ENCODE assay signal across 13 cellular contexts in genomic region chr5:111781200-111781599, GRCh38. TPM values are rescaled to one million over a fixed set of nuclear protein-coding genes. Genes with fewer than 3 reads are reported as not detected.
DNase-seq lines count a peak whose midpoint lies in the region; ATAC-seq, FAIRE-seq and TF ChIP-seq lines count a peak whose summit lies in the region.
"Had no signal": no experiment of that assay in that cellular context is flagged by ENCODE, and none has a peak within 500 bp of the region (broad histone marks: within the 10 kb centered on the region; RNA-seq: fewer than 3 reads in every experiment).

No MANE protein-coding gene starts in this region.

- H3K9me3 ChIP-seq in mammary epithelial cell (replicated peaks; ENCODE audit: insufficient read depth, low read length) (no peaks in the 10 kb centered on the region), HepG2 (ENCODE audit: low read length) (no peaks in the 10 kb centered on the region)

- no peak for TF ChIP-seq EP300 in HepG2 (IDR thresholded peaks at IDR 0.05; ENCODE audit: low read depth in 2 of 2, low read length in 2 of 2)
- TF ChIP-seq EP300 in HepG2 (CRISPR knock-in tag; IDR thresholded peaks at IDR 0.05; ENCODE audit: borderline replicate concordance) = no peak

- dilution Hi-C loops in mammary epithelial cell (cut with HindIII; ENCODE audit: low sequenced_read_pairs) = no loop called here

- in situ Hi-C loops in mammary epithelial cell (cut with MboI; ENCODE audit: low sequenced_read_pairs in 2 of 2) = no loop called here
- in situ Hi-C loops in HepG2 (cut with HindIII; ENCODE audit: extremely low pct_ligation_motif_present, low pct_unique_long_range_greater_than_20kb) = no loop called here

- no peak overlapping the region for H3K27ac ChIP-seq in mammary epithelial cell (ENCODE audit: insufficient read depth, low read depth, low read length)
- H3K27ac ChIP-seq in HepG2 (ENCODE audit: extremely low read length, insufficient read depth, low read length) = no peak overlapping the region
- H3K27ac ChIP-seq: PC-9 had no signal

- H3K4me2 ChIP-seq in mammary epithelial cell (ENCODE audit: insufficient read depth, low read depth, low read length) = peak overlapping the region; percentile 5
- H3K4me2 ChIP-seq in HepG2 (ENCODE audit: low read depth, low read length) = 0 out of 2 replicates have a peak overlapping the region, but pooled peaks have one; percentile 20
- H3K4me2 ChIP-seq: PC-9 had no signal

- TF ChIP-seq RAD21 in HepG2 (CRISPR knock-in tag; IDR thresholded peaks at IDR 0.05) = no peak

- BruUV-seq in mammary epithelial cell (replicated peaks; lab: Mats Ljungman, UMichigan) (no TSS peak), HepG2 (replicated peaks; lab: Mats Ljungman, UMichigan) (no TSS peak)

- TF ChIP-seq CTCF in mammary epithelial cell (conservative IDR thresholded peaks at IDR 0.05 in 1 of 2, IDR thresholded peaks at IDR 0.05 in 1 of 2; ENCODE audit: extremely low read depth in 1 of 2, insufficient read depth in 1 of 2, low read depth in 1 of 2, low read length in 2 of 2) (no peak), HepG2 (CRISPR knock-in tag; IDR thresholded peaks at IDR 0.05) (no peak)

- no peaks in the 10 kb centered on the region for H3K27me3 ChIP-seq in mammary epithelial cell (ENCODE audit: insufficient read depth, low read length)
- peaks cover 0 to 4% of the 10 kb centered on the region in 2 experiments; a peak in 1 of 5 replicates for H3K27me3 ChIP-seq in HepG2 (ENCODE audit: control insufficient read depth in 1 of 2, insufficient read depth in 2 of 2, low read length in 2 of 2)

- H3K4me3 ChIP-seq in mammary epithelial cell (replicated peaks in 1 of 3; ENCODE audit: insufficient read depth in 1 of 3, low read depth in 2 of 3, low read length in 3 of 3) (no peak overlapping the region), HepG2 (replicated peaks in 1 of 3; ENCODE audit: insufficient read depth in 1 of 3, low read depth in 2 of 3, low read length in 3 of 3) (no peak overlapping the region)
- H3K4me3 ChIP-seq: PC-9 had no signal

- H4K20me1 ChIP-seq in mammary epithelial cell (ENCODE audit: insufficient read depth, low read length) (no peaks in the 10 kb centered on the region), HepG2 (ENCODE audit: insufficient read depth, low read length) (no peaks in the 10 kb centered on the region)

- H3K79me2 ChIP-seq in mammary epithelial cell (ENCODE audit: insufficient read depth, low read length) (no peaks in the 10 kb centered on the region), HepG2 (ENCODE audit: insufficient read depth, low read length) (no peaks in the 10 kb centered on the region)

- ATAC-seq in HepG2 = no peak
- ATAC-seq: activated CD4-positive, alpha-beta T cell treated with anti-CD3 and anti-CD28 coated beads for 36 hours had no signal

- DNase-seq in SHP77 (lab: John Stamatoyannopoulos, UW) (peak; percentile 20 to 53), SHP77 treated with DMSO at 0.1 percent for 48 hours (lab: John Stamatoyannopoulos, UW) (no peak), mammary epithelial cell (peak; percentile 9), HepG2 (ENCODE audit: low spot score) (no peak), urothelium cell line (ENCODE audit: low spot score) (peak; percentile 50), NCI-H2227 treated with DMSO at 0.1 percent for 48 hours (lab: John Stamatoyannopoulos, UW) (no peak), germinal center (ENCODE audit: low spot score) (no peak)
- no peak for DNase-seq in activated CD8-positive, alpha-beta memory T cell treated with anti-CD3 and anti-CD28 coated beads, Interleukin-2, amount 50 U/mL, for 48 hours
- DNase-seq: ACHN; activated CD4-positive, alpha-beta T cell treated with anti-CD3 and anti-CD28 coated beads for 36 hours; activated gamma-delta T cell treated with Interleukin-2 at 50 U/mL for 16 hours; glutamatergic neuron; PC-9 had no signal

- no peaks in the 10 kb centered on the region for H3K36me3 ChIP-seq in mammary epithelial cell (ENCODE audit: insufficient read depth, low read length)
- no peaks in the 10 kb centered on the region for H3K36me3 ChIP-seq in HepG2 (replicated peaks in 1 of 2; ENCODE audit: control insufficient read depth in 1 of 2, insufficient read depth in 2 of 2, low read length in 2 of 2)

- intact Hi-C loops in mammary epithelial cell (cut with micrococcal nuclease) = no loop called here
- intact Hi-C loops in HepG2 (cut with micrococcal nuclease; ENCODE audit: unreplicated experiment) = no loop called here

- FAIRE-seq in HepG2 (lab: Jason Lieb, UNC) (no peak), urothelium cell line (lab: Jason Lieb, UNC) (no peak)

- POLR2A ChIA-PET in HepG2 (lab: Yijun Ruan, JAX) = no interaction called here

- WGBS in mammary epithelial cell (ENCODE audit: low coverage, missing lambda C conversion rate) = 58% methylated on average over 6 of the region's 6 CpGs
- WGBS in HepG2 (ENCODE audit: low lambda C conversion rate) = 11% methylated on average over 6 of the region's 6 CpGs

- H2AFZ ChIP-seq in mammary epithelial cell (ENCODE audit: low read depth, low read length) (peak overlapping the region; percentile 13), HepG2 (ENCODE audit: low read length) (peak overlapping the region; percentile 11)
- H2AFZ ChIP-seq: PC-9 had no signal

- TF ChIP-seq POLR2A in HepG2 (IDR thresholded peaks at IDR 0.05; ENCODE audit: insufficient read depth in 1 of 2, low read depth in 2 of 2, low read length in 2 of 2) = no peak

- CTCF ChIA-PET in mammary epithelial cell (lab: Charles Lee; ENCODE audit: low non-redundant PET) = no interaction called here
- CTCF ChIA-PET in HepG2 (lab: Yijun Ruan, JAX; ENCODE audit: low intra/inter-chr PET ratio, low total read pairs) = no interaction called here

- H3K4me1 ChIP-seq in mammary epithelial cell (ENCODE audit: insufficient read depth, low read length) = peaks cover 22% of the 10 kb centered on the region
- peaks cover 24% of the 10 kb centered on the region for H3K4me1 ChIP-seq in HepG2 (ENCODE audit: insufficient read depth, low read length)

- H3K9ac ChIP-seq in mammary epithelial cell (ENCODE audit: insufficient read depth, low read length) (no peak overlapping the region), HepG2 (ENCODE audit: insufficient read depth, low read depth, low read length) (no peak overlapping the region)

TF ChIP-seq in HepG2, 621 proteins besides CTCF, POLR2A, EP300 and RAD21:
- TF ChIP-seq ZNF670 (CRISPR knock-in tag; IDR thresholded peaks at IDR 0.05; ENCODE audit: borderline replicate concordance) (no peak), ZNF121 (CRISPR knock-in tag; IDR thresholded peaks at IDR 0.05) (no peak), ZNF841 (CRISPR knock-in tag; IDR thresholded peaks at IDR 0.05; ENCODE audit: borderline replicate concordance) (no peak), CENPX (CRISPR knock-in tag; IDR thresholded peaks at IDR 0.05) (no peak), MAFG (CRISPR knock-in tag; IDR thresholded peaks at IDR 0.05) (no peak), TAF1 (CRISPR knock-in tag; IDR thresholded peaks at IDR 0.05) (no peak), SP5 (CRISPR knock-in tag; IDR thresholded peaks at IDR 0.05; ENCODE audit: borderline replicate concordance, low read depth) (no peak), ARID2 (CRISPR knock-in tag; IDR thresholded peaks at IDR 0.05; ENCODE audit: borderline replicate concordance) (no peak)
- TF ChIP-seq, protein P1, sequence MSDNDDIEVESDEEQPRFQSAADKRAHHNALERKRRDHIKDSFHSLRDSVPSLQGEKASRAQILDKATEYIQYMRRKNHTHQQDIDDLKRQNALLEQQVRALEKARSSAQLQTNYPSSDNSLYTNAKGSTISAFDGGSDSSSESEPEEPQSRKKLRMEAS (IDR thresholded peaks at IDR 0.05) = peak; percentile 62; the same call in 1 of the 2 replicates
TF ChIP-seq in HepG2: peak in this region for 1.

RNA-seq across cellular contexts. Expression of gene NREP, which starts 24.2 kb away (rescaled TPM):
- total RNA-seq in mammary epithelial cell = 10 to 100 TPM in 1 of 2 donors, 1 to 10 TPM in 1; 4.0 to 18.0 TPM
- 4.8 TPM for polyA plus RNA-seq in mammary epithelial cell
- polyA minus RNA-seq in mammary epithelial cell = 2.7 TPM
- 40.5 and 48.5 TPM in 2 replicates for total RNA-seq in HepG2 (2016; rRNA removed; fragmentation: Illumina TruSeq; extraction: Trizol)
- 18.2 and 18.5 TPM in 2 replicates for total RNA-seq in HepG2 (2016; cell fraction: cytosol; rRNA removed; fragmentation: Illumina TruSeq; extraction: Trizol; ENCODE audit: low read depth)
- 44.8 and 48.2 TPM in 2 replicates for total RNA-seq in HepG2 (2016; cell fraction: insoluble cytoplasmic fraction; rRNA removed; fragmentation: Illumina TruSeq; extraction: Trizol)
- total RNA-seq in HepG2 (2016; cell fraction: membrane; rRNA removed; fragmentation: Illumina TruSeq; extraction: Trizol) = 49.5 and 57.7 TPM in 2 replicates
- 58.0 and 67.1 TPM in 2 replicates for total RNA-seq in HepG2 (2016; cell fraction: nucleus; rRNA removed; fragmentation: Illumina TruSeq; extraction: Trizol)
- 82.8 and 102 TPM in 2 replicates for polyA plus RNA-seq in HepG2 (2011; rRNA removed)
- polyA plus RNA-seq in HepG2 (2011; cell fraction: cytosol; rRNA removed) = 49.1 and 88.7 TPM in 2 replicates
- polyA plus RNA-seq in HepG2 (2011; cell fraction: nucleus; rRNA removed) = 69.7 and 94.1 TPM in 2 replicates
- polyA plus RNA-seq in HepG2 (2012) = 38.1 and 86.3 TPM in 2 replicates
- 33.5 and 45.5 TPM in 2 replicates for polyA plus RNA-seq in HepG2 (2016; cell fraction: cytosol; fragmentation: Illumina TruSeq; extraction: Trizol; ENCODE audit: low read depth)
- polyA plus RNA-seq in HepG2 (2016; cell fraction: insoluble cytoplasmic fraction; fragmentation: Illumina TruSeq; extraction: Trizol; ENCODE audit: low read depth) = 76.1 and 85.1 TPM in 2 replicates
- 81.9 and 92.8 TPM in 2 replicates for polyA plus RNA-seq in HepG2 (2016; cell fraction: membrane; fragmentation: Illumina TruSeq; extraction: Trizol; ENCODE audit: low read depth)
- 58.3 and 64.9 TPM in 2 replicates for polyA plus RNA-seq in HepG2 (2016; cell fraction: nucleus; fragmentation: Illumina TruSeq; extraction: Trizol; ENCODE audit: insufficient read depth, low read depth)
- 2.7 and 49.0 TPM in 2 replicates for polyA minus RNA-seq in HepG2 (2011; rRNA and poly(A)+ RNA removed; ENCODE audit: low replicate concordance)
- polyA minus RNA-seq in HepG2 (2011; cell fraction: cytosol; rRNA and poly(A)+ RNA removed) = 29.4 and 31.1 TPM in 2 replicates
- 280 and 293 TPM in 2 replicates for polyA minus RNA-seq in HepG2 (2011; cell fraction: nucleus; rRNA and poly(A)+ RNA removed)
- total RNA-seq: PC-9 had no signal

Comparison
In these comparisons a context has a peak if more than half of its experiments do, and no peak if none do; other contexts are left out.
1. DNase-seq: peak in SHP77 (2 of 2), mammary epithelial cell (single experiment) and urothelium cell line (single experiment); none in SHP77 treated with DMSO at 0.1 percent for 48 hours (single experiment), HepG2 (single experiment), NCI-H2227 treated with DMSO at 0.1 percent for 48 hours (single experiment), germinal center (single experiment) and activated CD8-positive, alpha-beta memory T cell treated with anti-CD3 and anti-CD28 coated beads, Interleukin-2, amount 50 U/mL, for 48 hours (single experiment).